ENCODE assay signal across 8 cellular contexts in genomic region chr6:143451531-143451930, GRCh38. TPM values are rescaled to one million over a fixed set of nuclear protein-coding genes. Genes with fewer than 3 reads are reported as not detected.
DNase-seq lines count a peak whose midpoint lies in the region; FAIRE-seq and TF ChIP-seq lines count a peak whose summit lies in the region.

No MANE protein-coding gene starts in this region.

- H3K4me1 Mint-ChIP-seq in MCF 10A (ENCODE audit: insufficient read depth, unreplicated experiment) = peaks cover 24% of the 10 kb centered on the region

- POLR2A ChIA-PET in MCF 10A (lab: Yijun Ruan, JAX) (interaction anchor here (0.6 to 6.5 kb wide), 15 partner anchors 10 to 566 kb away, joined by 3 to 42 read pairs (median 4); partner anchors contain the start of gene AIG1), RWPE1 (lab: Yijun Ruan, JAX; ENCODE audit: low non-redundant PET) (no interaction called here)

- H3K36me3 ChIP-seq in muscle layer of colon (ENCODE audit: insufficient read depth, low read length) = no peaks in the 10 kb centered on the region

- DNase-seq in AML-193 (lab: John Stamatoyannopoulos, UW) (peak; percentile 68 to 81), MCF 10A (ENCODE audit: unreplicated experiment) (peak; percentile 34), HTR-8/SVneo (ENCODE audit: insufficient read length, low spot score) (no peak), RWPE1 (ENCODE audit: low spot score) (no peak), DMS 273 treated with DMSO at 0.1 percent for 48 hours (lab: John Stamatoyannopoulos, UW) (no peak), NCI-H2227 treated with DMSO at 0.1 percent for 48 hours (lab: John Stamatoyannopoulos, UW) (no peak)

- intact Hi-C loops in MCF 10A (cut with micrococcal nuclease) = no loop called here

- CTCF ChIA-PET in MCF 10A (lab: Yijun Ruan, JAX) (interaction anchor here (1.5 kb wide), 1 partner anchor 759 kb away, joined by 3 read pairs; no protein-coding TSS in a partner anchor), RWPE1 (lab: Yijun Ruan, JAX) (no interaction called here)

- H3K4me1 ChIP-seq in muscle layer of colon (ENCODE audit: insufficient read depth, low read length) = peaks cover 22% of the 10 kb centered on the region

- TF ChIP-seq EP300 in Ishikawa (IDR thresholded peaks at IDR 0.05; ENCODE audit: borderline replicate concordance) = no peak

- H3K4me3 Mint-ChIP-seq in MCF 10A (ENCODE audit: unreplicated experiment) = peak overlapping the region; percentile 97

- no peak for FAIRE-seq in HTR-8/SVneo (lab: Jason Lieb, UNC)

- no peaks in the 10 kb centered on the region for H3K9me3 Mint-ChIP-seq in MCF 10A (ENCODE audit: unreplicated experiment)

- H3K4me3 ChIP-seq in muscle layer of colon (ENCODE audit: low read depth in 1 of 2, low read length in 2 of 2) = peak overlapping the region in 1 of 2 donors; percentile 99

- peak overlapping the region; percentile 97 for H3K27ac Mint-ChIP-seq in MCF 10A (ENCODE audit: low read depth, unreplicated experiment)

- no peaks in the 10 kb centered on the region for H3K27me3 ChIP-seq in muscle layer of colon (ENCODE audit: control insufficient read depth in 1 of 2, insufficient read depth in 2 of 2, low read length in 2 of 2)

- TF ChIP-seq CTCF in MCF 10A (IDR thresholded peaks at IDR 0.05; ENCODE audit: unreplicated experiment) (no peak), RWPE1 (conservative IDR thresholded peaks at IDR 0.05; ENCODE audit: low read depth) (no peak)

- H3K9ac ChIP-seq in muscle layer of colon (ENCODE audit: low read length) = peak overlapping the region; percentile 98

- H3K9me3 ChIP-seq in muscle layer of colon (ENCODE audit: low read length) = no peaks in the 10 kb centered on the region

- no peak for TF ChIP-seq RAD21 in Ishikawa (IDR thresholded peaks at IDR 0.05; ENCODE audit: low read depth)

- peaks cover 2% of the 10 kb centered on the region for H3K36me3 Mint-ChIP-seq in MCF 10A (ENCODE audit: insufficient read depth, unreplicated experiment)

- no peaks in the 10 kb centered on the region for H3K27me3 Mint-ChIP-seq in MCF 10A (ENCODE audit: insufficient read depth, unreplicated experiment)

- BruUV-seq in MCF 10A (replicated peaks; lab: Mats Ljungman, UMichigan) = no TSS peak

- no peak overlapping the region for H3K27ac ChIP-seq in muscle layer of colon (ENCODE audit: low read depth, low read length)
- no peak overlapping the region for H3K27ac ChIP-seq in RWPE1

TF ChIP-seq in Ishikawa, 13 proteins besides CTCF, POLR2A, EP300 and RAD21:
- TF ChIP-seq EGR1 (IDR thresholded peaks at IDR 0.05) (no peak), TAF1 (IDR thresholded peaks at IDR 0.05; ENCODE audit: low read depth) (no peak), CEBPB (IDR thresholded peaks at IDR 0.05) (0 out of 2 replicates have a peak, but pooled peaks have one; percentile 38)
TF ChIP-seq in Ishikawa: peak in this region for 1.

RNA-seq across cellular contexts. Expression of gene PEX3, which starts 0.9 kb away (rescaled TPM):
- 19.8 and 24.3 TPM in 2 replicates for total RNA-seq in MCF 10A (2022)

RNA-seq across cellular contexts. Expression of gene ADAT2, which starts 1.0 kb away (rescaled TPM):
- total RNA-seq in MCF 10A (2022) = 23.2 and 27.7 TPM in 2 replicates

RNA-seq across cellular contexts. Expression of gene FUCA2, which starts 60.0 kb away (rescaled TPM):
- total RNA-seq in MCF 10A (2022) = 54.8 and 62.2 TPM in 2 replicates

Comparison
In these comparisons a context has a peak if more than half of its experiments do, and no peak if none do; other contexts are left out.
1. DNase-seq: peak in AML-193 (2 of 2) and MCF 10A (single experiment); none in HTR-8/SVneo (single experiment), RWPE1 (single experiment), DMS 273 treated with DMSO at 0.1 percent for 48 hours (single experiment) and NCI-H2227 treated with DMSO at 0.1 percent for 48 hours (single experiment).